ENCODE assay signal across 23 cellular contexts in the genomic region with DNA sequence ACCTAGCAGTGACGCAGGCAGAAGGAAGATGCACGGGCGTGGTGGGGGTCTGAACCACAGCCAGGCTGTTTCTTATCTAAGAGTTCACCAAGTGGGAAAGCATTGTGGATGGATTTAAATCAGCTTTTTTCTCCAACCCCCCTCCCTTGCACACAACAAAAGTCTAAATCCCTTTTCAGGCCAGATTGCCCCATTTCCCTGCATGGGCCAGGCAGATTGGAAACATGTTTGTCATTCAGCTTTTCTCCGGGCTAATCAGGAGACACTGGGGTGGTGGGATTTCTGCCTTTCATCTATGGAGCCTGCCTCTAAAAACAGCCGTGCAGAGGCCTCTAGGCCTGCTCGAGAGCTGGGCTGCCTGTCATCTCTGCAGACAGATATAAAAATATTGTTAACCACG.
"Had no signal": no experiment of that assay in that cellular context is flagged by ENCODE, and none has a peak within 500 bp of the region (broad histone marks: within the 10 kb centered on the region; RNA-seq: fewer than 3 reads in every experiment).

No MANE protein-coding gene starts in this region.

- H3K9me3 Mint-ChIP-seq: natural killer cell; stimulated activated effector memory CD8-positive, alpha-beta T cell treated with anti-CD3 and anti-CD28 coated beads, Interleukin-12 subunit alpha, Interleukin-12 subunit beta, amount 100 ng/mL, for 72 hours had no signal

- H3K4me3 Mint-ChIP-seq: natural killer cell; stimulated activated effector memory CD8-positive, alpha-beta T cell treated with anti-CD3 and anti-CD28 coated beads, Interleukin-12 subunit alpha, Interleukin-12 subunit beta, amount 100 ng/mL, for 72 hours had no signal

- H3K4me3 ChIP-seq: coronary artery, gastrocnemius medialis, heart left ventricle, hepatocyte, left lung, right lobe of liver, stomach, thyroid gland, upper lobe of left lung had no signal

- H3K9ac ChIP-seq: parathyroid adenoma had no signal

- H3K79me2 ChIP-seq: hepatocyte, parathyroid adenoma had no signal

- H3K36me3 Mint-ChIP-seq: natural killer cell; stimulated activated effector memory CD8-positive, alpha-beta T cell treated with anti-CD3 and anti-CD28 coated beads, Interleukin-12 subunit alpha, Interleukin-12 subunit beta, amount 100 ng/mL, for 72 hours had no signal

- H3K27me3 ChIP-seq: gastrocnemius medialis, hepatocyte, left lung, right lobe of liver, thyroid gland, upper lobe of left lung had no signal

- FAIRE-seq: kidney, small intestine, urothelium cell line had no signal

- H3K4me1 ChIP-seq: gastrocnemius medialis, left lung, parathyroid adenoma, right lobe of liver, stomach, thyroid gland had no signal

- H3K4me1 Mint-ChIP-seq: natural killer cell; stimulated activated effector memory CD8-positive, alpha-beta T cell treated with anti-CD3 and anti-CD28 coated beads, Interleukin-12 subunit alpha, Interleukin-12 subunit beta, amount 100 ng/mL, for 72 hours had no signal

- H3K27ac Mint-ChIP-seq: natural killer cell; progenitor cell of endocrine pancreas; stimulated activated effector memory CD8-positive, alpha-beta T cell treated with anti-CD3 and anti-CD28 coated beads, Interleukin-12 subunit alpha, Interleukin-12 subunit beta, amount 100 ng/mL, for 72 hours had no signal

- H2AFZ ChIP-seq: hepatocyte, parathyroid adenoma had no signal

- DNase-seq: dermis blood vessel endothelial cell; effector CD4-positive, alpha-beta T cell; gastrocnemius medialis; heart left ventricle; kidney; left lung; mesendoderm; natural killer cell; right lobe of liver; small intestine; stimulated activated CD4-positive, alpha-beta T cell treated with anti-CD3 and anti-CD28 coated beads, Interleukin-12 subunit alpha, Interleukin-12 subunit beta, amount 100 ng/mL, for 4 hours; stimulated activated CD4-positive, alpha-beta T cell treated with anti-CD3 and anti-CD28 coated beads, Interleukin-2, amount 100 ng/mL, for 24 hours; stimulated activated CD4-positive, alpha-beta T cell treated with anti-CD3 and anti-CD28 coated beads, Interleukin-4, amount 100 ng/mL, for 24 hours; stimulated activated naive CD4-positive, alpha-beta T cell treated with Interleukin-2 at 50 U/mL for 16 hours; stomach; thyroid gland; upper lobe of left lung had no signal

- H3K36me3 ChIP-seq: gastrocnemius medialis, heart left ventricle, left lung, right lobe of liver, stomach, thyroid gland, upper lobe of left lung had no signal

- H3K4me2 ChIP-seq: hepatocyte had no signal

- H3K9me3 ChIP-seq: gastrocnemius medialis, heart left ventricle, left lung, right lobe of liver, stomach, thyroid gland, upper lobe of left lung had no signal

- H3K27ac ChIP-seq: coronary artery, gastrocnemius medialis, heart left ventricle, hepatocyte, left lung, parathyroid adenoma, right lobe of liver, stomach, thyroid gland, upper lobe of left lung had no signal
